15 cellular contexts compared by ENCODE assay signal in genomic region chr11:9922806-9923205, GRCh38.
DNase-seq lines count a peak whose midpoint lies in the region; ATAC-seq and TF ChIP-seq lines count a peak whose summit lies in the region.
"Had no signal": no experiment of that assay in that cellular context is flagged by ENCODE, and none has a peak within 500 bp of the region (broad histone marks: within the 10 kb centered on the region; RNA-seq: fewer than 3 reads in every experiment).

No MANE protein-coding gene starts in this region.

- H3K4me1 Mint-ChIP-seq in T-cell = no peaks in the 10 kb centered on the region
- no peaks in the 10 kb centered on the region for H3K4me1 Mint-ChIP-seq in stimulated activated naive B cell treated with anti-CD40 and anti-IgM and Interleukin-4, amounts not matched to agents 10 μg/mL and 1 μg/mL and 100 μg/mL, for 72 hours

- WGBS in right cardiac atrium = 41% methylated on average over 4 of the region's 4 CpGs
- 2 to 3% methylated on average over 4 of the region's 4 CpGs for WGBS in ectodermal cell, 2 experiments

- DNase-seq in cardiac muscle cell (ENCODE audit: low read depth in 1 of 2, low spot score in 1 of 2) = peak; percentile 23 to 52
- DNase-seq in right cardiac atrium = no peak
- DNase-seq in left kidney (ENCODE audit: low read depth, low spot score) = peak; percentile 67
- no peak for DNase-seq in vagina (ENCODE audit: extremely low spot score in 2 of 2)
- no peak for DNase-seq in SHP77 treated with DMSO at 0.1 percent for 48 hours (lab: John Stamatoyannopoulos, UW)
- no peak for DNase-seq in T-cell
- no peak for DNase-seq in stimulated activated naive B cell treated with anti-CD40 and anti-IgM and Interleukin-4, amounts not matched to agents 10 μg/mL and 1 μg/mL and 100 μg/mL, for 72 hours
- DNase-seq: activated CD4-positive, alpha-beta memory T cell treated with anti-CD3 and anti-CD28 coated beads, Interleukin-2, amount 10 ng/mL, durations not matched to agents 7 days and 5 days; activated effector memory CD4-positive, alpha-beta T cell treated with Interleukin-2 at 50 U/mL for 16 hours; Calu3; erythroblast; spleen; transverse colon had no signal

- CTCF ChIA-PET in T-cell (lab: Charles Lee) = interaction anchor here in 1 of 2 donors (0.6 kb wide), 1 partner anchor 11 kb away, joined by 3 read pairs; no protein-coding TSS in a partner anchor

- H3K27me3 ChIP-seq in cardiac muscle cell (no peaks in the 10 kb centered on the region), right cardiac atrium (ENCODE audit: control insufficient read depth, insufficient read depth) (no peaks in the 10 kb centered on the region), ectodermal cell (ENCODE audit: control insufficient read depth, insufficient read depth, low read length, poor library complexity, severe bottlenecking) (no peaks in the 10 kb centered on the region), vagina (no peaks in the 10 kb centered on the region)
- H3K27me3 ChIP-seq: breast epithelium, spleen, transverse colon had no signal

- H3K27ac Mint-ChIP-seq in T-cell = no peak overlapping the region
- no peak overlapping the region for H3K27ac Mint-ChIP-seq in stimulated activated naive B cell treated with anti-CD40 and anti-IgM and Interleukin-4, amounts not matched to agents 10 μg/mL and 1 μg/mL and 100 μg/mL, for 72 hours
- H3K27ac Mint-ChIP-seq: activated CD4-positive, alpha-beta memory T cell treated with anti-CD3 and anti-CD28 coated beads, Interleukin-2, amount 10 ng/mL, durations not matched to agents 7 days and 5 days had no signal

- peaks cover 2% of the 10 kb centered on the region for H3K36me3 Mint-ChIP-seq in T-cell
- H3K36me3 Mint-ChIP-seq in stimulated activated naive B cell treated with anti-CD40 and anti-IgM and Interleukin-4, amounts not matched to agents 10 μg/mL and 1 μg/mL and 100 μg/mL, for 72 hours = peaks cover 0 to 4% of the 10 kb centered on the region in 2 donors

- TF ChIP-seq CTCF in cardiac muscle cell (IDR thresholded peaks at IDR 0.05; ENCODE audit: low read depth, low read length) = no peak
- no peak for TF ChIP-seq CTCF in vagina (IDR thresholded peaks at IDR 0.05)

- no peak overlapping the region for H3K4me3 ChIP-seq in cardiac muscle cell
- no peak overlapping the region for H3K4me3 ChIP-seq in right cardiac atrium (ENCODE audit: low read length)
- no peak overlapping the region for H3K4me3 ChIP-seq in ectodermal cell (ENCODE audit: insufficient read depth, low read depth, low read length)
- H3K4me3 ChIP-seq in vagina = no peak overlapping the region
- H3K4me3 ChIP-seq: breast epithelium, spleen, transverse colon had no signal

- TF ChIP-seq POLR2A in vagina (IDR thresholded peaks at IDR 0.05) = no peak

- ATAC-seq in right cardiac atrium (no peak), T-cell (replicated peaks in 1 of 4) (no peak)
- no peak for ATAC-seq in stimulated activated naive B cell treated with anti-CD40 and anti-IgM and Interleukin-4, amounts not matched to agents 10 μg/mL and 1 μg/mL and 100 μg/mL, for 72 hours (replicated peaks)

- POLR2A ChIA-PET in T-cell (lab: Charles Lee) = interaction anchor here in 1 of 2 donors (0.6 kb wide), 1 partner anchor 1256 kb away, joined by 10 read pairs; no protein-coding TSS in a partner anchor

- H3K9me3 Mint-ChIP-seq in T-cell = no peaks in the 10 kb centered on the region
- H3K9me3 Mint-ChIP-seq in stimulated activated naive B cell treated with anti-CD40 and anti-IgM and Interleukin-4, amounts not matched to agents 10 μg/mL and 1 μg/mL and 100 μg/mL, for 72 hours = no peaks in the 10 kb centered on the region
- H3K9me3 Mint-ChIP-seq: activated CD4-positive, alpha-beta memory T cell treated with anti-CD3 and anti-CD28 coated beads, Interleukin-2, amount 10 ng/mL, durations not matched to agents 7 days and 5 days had no signal

- H3K27ac ChIP-seq in cardiac muscle cell = no peak overlapping the region
- H3K27ac ChIP-seq in right cardiac atrium (ENCODE audit: low read length) = no peak overlapping the region
- peak overlapping the region; percentile 11 for H3K27ac ChIP-seq in ectodermal cell (ENCODE audit: insufficient read depth, low read depth, low read length, poor library complexity, severe bottlenecking)
- peak overlapping the region; percentile 47 for H3K27ac ChIP-seq in vagina
- H3K27ac ChIP-seq: breast epithelium, transverse colon had no signal

- H3K4me3 Mint-ChIP-seq in T-cell = no peak overlapping the region
- H3K4me3 Mint-ChIP-seq in stimulated activated naive B cell treated with anti-CD40 and anti-IgM and Interleukin-4, amounts not matched to agents 10 μg/mL and 1 μg/mL and 100 μg/mL, for 72 hours = no peak overlapping the region
- H3K4me3 Mint-ChIP-seq: activated CD4-positive, alpha-beta memory T cell treated with anti-CD3 and anti-CD28 coated beads, Interleukin-2, amount 10 ng/mL, durations not matched to agents 7 days and 5 days had no signal

- H3K36me3 ChIP-seq in cardiac muscle cell (no peaks in the 10 kb centered on the region), ectodermal cell (ENCODE audit: control insufficient read depth, insufficient read depth, low read length) (no peaks in the 10 kb centered on the region), vagina (no peaks in the 10 kb centered on the region)
- H3K36me3 ChIP-seq: breast epithelium, spleen, transverse colon had no signal

- no peaks in the 10 kb centered on the region for H3K4me1 ChIP-seq in cardiac muscle cell (ENCODE audit: low read depth)
- no peaks in the 10 kb centered on the region for H3K4me1 ChIP-seq in right cardiac atrium (ENCODE audit: control insufficient read depth, insufficient read depth, low read length)
- H3K4me1 ChIP-seq in ectodermal cell (ENCODE audit: control insufficient read depth, insufficient read depth, low read length) = peaks cover 10% of the 10 kb centered on the region
- H3K4me1 ChIP-seq in vagina = peaks cover 14% of the 10 kb centered on the region
- H3K4me1 ChIP-seq: breast epithelium, transverse colon had no signal

- H3K27me3 Mint-ChIP-seq in T-cell = no peaks in the 10 kb centered on the region
- H3K27me3 Mint-ChIP-seq in stimulated activated naive B cell treated with anti-CD40 and anti-IgM and Interleukin-4, amounts not matched to agents 10 μg/mL and 1 μg/mL and 100 μg/mL, for 72 hours = no peaks in the 10 kb centered on the region
- H3K27me3 Mint-ChIP-seq: activated CD4-positive, alpha-beta memory T cell treated with anti-CD3 and anti-CD28 coated beads, Interleukin-2, amount 10 ng/mL, durations not matched to agents 7 days and 5 days had no signal

- H3K9me3 ChIP-seq in cardiac muscle cell (ENCODE audit: low read depth) = no peaks in the 10 kb centered on the region
- no peaks in the 10 kb centered on the region for H3K9me3 ChIP-seq in right cardiac atrium (ENCODE audit: control insufficient read depth, low read length)
- H3K9me3 ChIP-seq in ectodermal cell (ENCODE audit: control insufficient read depth, low read length) = no peaks in the 10 kb centered on the region
- H3K9me3 ChIP-seq in vagina = no peaks in the 10 kb centered on the region
- H3K9me3 ChIP-seq: breast epithelium, spleen, transverse colon had no signal

- intact Hi-C loops in right cardiac atrium (cut with DNase I) (no loop called here), vagina (cut with DNase I) (no loop called here)

Comparison
In these comparisons a context has a peak if more than half of its experiments do, and no peak if none do; other contexts are left out.
1. DNase-seq: peak in cardiac muscle cell (2 of 2) and left kidney (single experiment); none in right cardiac atrium (0 of 3), vagina (0 of 2), SHP77 treated with DMSO at 0.1 percent for 48 hours (single experiment), T-cell (0 of 34) and stimulated activated naive B cell treated with anti-CD40 and anti-IgM and Interleukin-4, amounts not matched to agents 10 μg/mL and 1 μg/mL and 100 μg/mL, for 72 hours (single experiment).
2. H3K27ac ChIP-seq: peak in ectodermal cell (single experiment) and vagina (single experiment); none in cardiac muscle cell (single experiment) and right cardiac atrium (single experiment).